Comparison of ENCODE assay signal across 10 cellular contexts in genomic region chr3:172096881-172097420, GRCh38. TPM values are rescaled to one million over a fixed set of nuclear protein-coding genes. Genes with fewer than 3 reads are reported as not detected.
DNase-seq lines count a peak whose midpoint lies in the region; ATAC-seq and TF ChIP-seq lines count a peak whose summit lies in the region.
"Had no signal": no experiment of that assay in that cellular context is flagged by ENCODE, and none has a peak within 500 bp of the region (broad histone marks: within the 10 kb centered on the region; RNA-seq: fewer than 3 reads in every experiment).

No MANE protein-coding gene starts in this region.

- H3K4me3 Mint-ChIP-seq in natural killer cell treated with Interleukin-12 subunit alpha and Interleukin-12 subunit beta and Interleukin-15 and Interleukin-18, amount 100 ng/mL, for 72 hours = peak overlapping the region; percentile 52
- H3K4me3 Mint-ChIP-seq: activated naive CD4-positive, alpha-beta T cell treated with anti-CD3 and anti-CD28 coated beads for 36 hours had no signal

- peaks cover 20% of the 10 kb centered on the region for H3K36me3 Mint-ChIP-seq in natural killer cell treated with Interleukin-12 subunit alpha and Interleukin-12 subunit beta and Interleukin-15 and Interleukin-18, amount 100 ng/mL, for 72 hours

- H3K9me3 ChIP-seq in ovary = no peaks in the 10 kb centered on the region
- no peaks in the 10 kb centered on the region for H3K9me3 ChIP-seq in esophagus muscularis mucosa

- H3K27ac ChIP-seq in ovary = no peak overlapping the region
- H3K27ac ChIP-seq in esophagus muscularis mucosa (replicated peaks in 1 of 4) = no peak overlapping the region

- TF ChIP-seq EP300 in ovary (IDR thresholded peaks at IDR 0.05) = no peak
- no peak for TF ChIP-seq EP300 in esophagus muscularis mucosa (IDR thresholded peaks at IDR 0.05)

- 39 to 43% (median 42%) methylated on average over 3 of the region's 3 CpGs for WGBS in ovary, 3 donors
- 80% methylated on average over 3 of the region's 3 CpGs for WGBS in esophagus muscularis mucosa

- ATAC-seq in natural killer cell treated with Interleukin-12 subunit alpha and Interleukin-12 subunit beta and Interleukin-15 and Interleukin-18, amount 100 ng/mL, for 72 hours = no peak

- H3K27me3 ChIP-seq in ovary (no peaks in the 10 kb centered on the region), esophagus muscularis mucosa (no peaks in the 10 kb centered on the region)

- DNase-seq in EH (ENCODE audit: low read depth) (peak; percentile 77), NOMO-1 (lab: John Stamatoyannopoulos, UW; ENCODE audit: unreplicated experiment in 2 of 2) (peak; percentile 77 to 93), epithelial cell of esophagus (ENCODE audit: low read depth) (peak; percentile 93), NCI-H1048 (lab: John Stamatoyannopoulos, UW) (no peak), ovary (no peak), NCI-H128 (lab: John Stamatoyannopoulos, UW; ENCODE audit: unreplicated experiment) (no peak), esophagus muscularis mucosa (ENCODE audit: extremely low spot score) (no peak)
- no peak for DNase-seq in natural killer cell treated with Interleukin-12 subunit alpha and Interleukin-12 subunit beta and Interleukin-15 and Interleukin-18, amount 100 ng/mL, for 72 hours (ENCODE audit: low spot score)
- DNase-seq: activated naive CD4-positive, alpha-beta T cell treated with anti-CD3 and anti-CD28 coated beads for 36 hours; GDM1 had no signal

- TF ChIP-seq POLR2A in ovary (IDR thresholded peaks at IDR 0.05) (no peak), esophagus muscularis mucosa (IDR thresholded peaks at IDR 0.05; ENCODE audit: low read depth) (no peak)

- no peaks in the 10 kb centered on the region for H3K27me3 Mint-ChIP-seq in natural killer cell treated with Interleukin-12 subunit alpha and Interleukin-12 subunit beta and Interleukin-15 and Interleukin-18, amount 100 ng/mL, for 72 hours

- TF ChIP-seq CTCF in epithelial cell of esophagus (IDR thresholded peaks at IDR 0.05; ENCODE audit: insufficient read depth, low read depth, low read length, missing control alignments) (no peak), ovary (IDR thresholded peaks at IDR 0.05) (no peak), esophagus muscularis mucosa (IDR thresholded peaks at IDR 0.05) (no peak)

- intact Hi-C loops in ovary (cut with DNase I) = no loop called here
- intact Hi-C loops in esophagus muscularis mucosa (cut with DNase I) = no loop called here

- no peaks in the 10 kb centered on the region for H3K9me3 Mint-ChIP-seq in natural killer cell treated with Interleukin-12 subunit alpha and Interleukin-12 subunit beta and Interleukin-15 and Interleukin-18, amount 100 ng/mL, for 72 hours
- H3K9me3 Mint-ChIP-seq: activated naive CD4-positive, alpha-beta T cell treated with anti-CD3 and anti-CD28 coated beads for 36 hours had no signal

- H3K4me1 ChIP-seq in ovary (ENCODE audit: insufficient read depth) (peaks cover 5% of the 10 kb centered on the region), esophagus muscularis mucosa (peaks cover 43 to 72% (median 62%) of the 10 kb centered on the region in 4 donors)

- H3K4me3 ChIP-seq in epithelial cell of esophagus (ENCODE audit: low read length) (no peak overlapping the region), ovary (no peak overlapping the region), esophagus muscularis mucosa (no peak overlapping the region)

- H3K4me1 Mint-ChIP-seq in natural killer cell treated with Interleukin-12 subunit alpha and Interleukin-12 subunit beta and Interleukin-15 and Interleukin-18, amount 100 ng/mL, for 72 hours (ENCODE audit: low read depth in 2 of 2) = peaks cover 57 to 66% of the 10 kb centered on the region in 2 donors

- peak overlapping the region; percentile 88 to 96 for H3K27ac Mint-ChIP-seq in natural killer cell treated with Interleukin-12 subunit alpha and Interleukin-12 subunit beta and Interleukin-15 and Interleukin-18, amount 100 ng/mL, for 72 hours
- H3K27ac Mint-ChIP-seq: activated naive CD4-positive, alpha-beta T cell treated with anti-CD3 and anti-CD28 coated beads for 36 hours had no signal

- no peaks in the 10 kb centered on the region for H3K36me3 ChIP-seq in ovary
- H3K36me3 ChIP-seq in esophagus muscularis mucosa = no peaks in the 10 kb centered on the region

RNA-seq across cellular contexts. Expression of gene FNDC3B, which starts 57.6 kb away (rescaled TPM):
- total RNA-seq in natural killer cell treated with Interleukin-12 subunit alpha and Interleukin-12 subunit beta and Interleukin-15 and Interleukin-18, amount 100 ng/mL, for 72 hours = 100 to 1,000 TPM; 149 to 217 TPM
- total RNA-seq in ovary (100 to 1,000 TPM in 5 of 7 donors, 10 to 100 TPM in 2; 93.2 to 198 (median 110) TPM), esophagus muscularis mucosa (10 to 100 TPM; 59.8 to 72.6 (median 65.6) TPM)
- 10 to 100 TPM; 22.1 to 75.2 TPM for polyA plus RNA-seq in ovary

Comparison
In these comparisons a context has a peak if more than half of its experiments do, and no peak if none do; other contexts are left out.
1. DNase-seq: peak in EH (single experiment), NOMO-1 (2 of 2) and epithelial cell of esophagus (single experiment); none in natural killer cell treated with Interleukin-12 subunit alpha and Interleukin-12 subunit beta and Interleukin-15 and Interleukin-18, amount 100 ng/mL, for 72 hours (single experiment), NCI-H1048 (single experiment), ovary (0 of 5), NCI-H128 (single experiment) and esophagus muscularis mucosa (single experiment).